ENCODE assay signal across 13 cellular contexts in the genomic region with DNA sequence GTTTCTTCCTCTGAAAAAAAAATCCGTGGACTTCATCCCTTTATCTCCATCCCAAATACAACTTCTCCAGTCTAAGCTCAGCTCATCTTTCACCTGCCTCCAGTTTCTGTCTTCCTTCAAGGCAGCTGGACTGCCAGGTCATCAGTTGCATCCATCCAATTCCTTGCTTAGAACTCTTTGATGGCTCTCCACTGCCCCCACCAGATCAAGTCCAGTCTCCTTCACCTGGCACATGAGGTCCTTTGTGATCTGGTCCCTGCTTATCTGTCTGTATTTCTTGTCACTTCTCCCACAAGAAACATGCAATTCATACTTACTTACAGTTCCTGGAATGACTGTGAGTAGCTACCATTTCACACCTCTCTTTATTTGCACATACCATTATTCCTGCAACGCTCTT. TPM values are rescaled to one million over a fixed set of nuclear protein-coding genes. Genes with fewer than 3 reads are reported as not detected.
DNase-seq lines count a peak whose midpoint lies in the region; ATAC-seq, FAIRE-seq and TF ChIP-seq lines count a peak whose summit lies in the region.
"Had no signal": no experiment of that assay in that cellular context is flagged by ENCODE, and none has a peak within 500 bp of the region (broad histone marks: within the 10 kb centered on the region; RNA-seq: fewer than 3 reads in every experiment).

No MANE protein-coding gene starts in this region.

- 71 to 80% methylated on average over 2 of the region's 2 CpGs for WGBS in heart right ventricle, 2 donors
- 73% methylated on average over 2 of the region's 2 CpGs; no CpG with 5 or more reads in 1 of the 2 experiments for WGBS in H1 (ENCODE audit: extremely low coverage in 1 of 2, insufficient coverage in 1 of 2, insufficient read length in 1 of 2, insufficient replicate concordance in 2 of 2, low coverage in 1 of 2, low lambda C conversion rate in 2 of 2, missing lambda C conversion rate in 1 of 2), 2 experiments
- 76 to 85% methylated on average over 2 of the region's 2 CpGs for WGBS in testis, 2 donors

- H2BK120ac ChIP-seq in H1 (replicated peaks; ENCODE audit: low read depth, low read length), result no peak overlapping the region

- no peaks in the 10 kb centered on the region for H3K9me3 ChIP-seq in heart right ventricle
- no peaks in the 10 kb centered on the region for H3K9me3 ChIP-seq in right atrium auricular region
- no peaks in the 10 kb centered on the region for H3K9me3 ChIP-seq in H1 (ENCODE audit: insufficient read depth in 2 of 2, low read depth in 1 of 2, low read length in 1 of 2)
- no peaks in the 10 kb centered on the region for H3K9me3 ChIP-seq in testis
- H3K9me3 ChIP-seq: neutrophil had no signal

- no peak overlapping the region for H3K18ac ChIP-seq in H1 (ENCODE audit: extremely low read depth, low read length)

- H3K27ac ChIP-seq in heart right ventricle (no peak overlapping the region), right atrium auricular region (no peak overlapping the region), H1 (ENCODE audit: low read depth, low read length) (no peak overlapping the region), testis (no peak overlapping the region)
- H3K27ac ChIP-seq: neutrophil had no signal

- no peak overlapping the region for H3K9ac ChIP-seq in H1 (replicated peaks in 1 of 4; ENCODE audit: extremely low read depth in 1 of 4, low read depth in 3 of 4, low read length in 3 of 4)

- H3K4me2 ChIP-seq in H1 (ENCODE audit: insufficient read depth in 1 of 2, low read depth in 2 of 2, low read length in 2 of 2), result no peak overlapping the region

- H4K91ac ChIP-seq in H1 (replicated peaks; ENCODE audit: insufficient read length, low read length), result no peak overlapping the region

- DNase-seq in heart right ventricle (no peak), right atrium auricular region (ENCODE audit: low spot score) (no peak), NCI-H510A (lab: John Stamatoyannopoulos, UW) (peak; percentile 1), H1 (ENCODE audit: low read depth in 1 of 2, low spot score in 2 of 2) (no peak), testis (peak; percentile 13), NCI-H187 treated with DMSO at 0.1 percent for 48 hours (lab: John Stamatoyannopoulos, UW) (no peak)
- DNase-seq: stimulated activated CD4-positive, alpha-beta T cell treated with anti-CD3 and anti-CD28 coated beads, Interleukin-2, amount 100 ng/mL, for 48 hours; substantia nigra; T-helper 1 cell had no signal

- H3K27me3 ChIP-seq in heart right ventricle, result peaks cover 0 to 23% (median 0%) of the 10 kb centered on the region in 7 donors
- no peaks in the 10 kb centered on the region for H3K27me3 ChIP-seq in right atrium auricular region
- no peaks in the 10 kb centered on the region for H3K27me3 ChIP-seq in H1 (replicated peaks in 1 of 4; ENCODE audit: control insufficient read depth in 3 of 4, extremely low read depth in 1 of 4, insufficient read depth in 3 of 4, low read length in 3 of 4)
- no peaks in the 10 kb centered on the region for H3K27me3 ChIP-seq in testis
- H3K27me3 ChIP-seq: neutrophil had no signal

- no peak overlapping the region for H2BK5ac ChIP-seq in H1 (ENCODE audit: low read depth, low read length)

- intact Hi-C loops in heart right ventricle (cut with DNase I) (loop anchor here (2.0 to 10.0 kb wide), 12 partner anchors 54 to 671 kb away; partner anchors contain the start of gene EDA (in 1 of the 10)), testis (cut with DNase I; ENCODE audit: low total_unique reads) (loop anchor here (5.0 kb wide), 1 partner anchor 59 kb away; no protein-coding TSS in a partner anchor)

- CTCF ChIA-PET in H1 (lab: Charles Lee; ENCODE audit: partially characterized antibody), result interaction anchor here (0.7 to 4.4 kb wide), 25 partner anchors 9 to 917 kb away, joined by 3 to 62 read pairs (median 5); partner anchors contain the start of gene IGBP1

- no peak overlapping the region for H4K5ac ChIP-seq in H1 (ENCODE audit: insufficient read length, low read depth, low read length)

- H3K79me1 ChIP-seq in H1 (ENCODE audit: low read depth, low read length), result no peaks in the 10 kb centered on the region

- no peak overlapping the region for H2BK12ac ChIP-seq in H1 (ENCODE audit: low read depth, low read length)

- ATAC-seq in heart right ventricle (peak in 2 of 8 donors; percentile 46 to 65), HG02970 (IDR thresholded peaks at IDR 0.05; ENCODE audit: low FRiP score, unreplicated experiment) (no peak), GM18517 (IDR thresholded peaks at IDR 0.05; ENCODE audit: unreplicated experiment) (no peak)

- no peaks in the 10 kb centered on the region for H3K79me2 ChIP-seq in H1 (ENCODE audit: control insufficient read depth in 1 of 2, insufficient read depth in 2 of 2, low read length in 2 of 2)

- H3K4me3 ChIP-seq in heart right ventricle (no peak overlapping the region), right atrium auricular region (no peak overlapping the region), H1 (ENCODE audit: extremely low read depth in 1 of 4, insufficient read depth in 2 of 4, low read depth in 3 of 4, low read length in 4 of 4) (no peak overlapping the region), testis (no peak overlapping the region)

- no peak overlapping the region for H4K8ac ChIP-seq in H1 (ENCODE audit: extremely low read depth, insufficient read depth, low read length)

- H2AK5ac ChIP-seq in H1 (ENCODE audit: low read depth, low read length), result no peak overlapping the region

- H3K23me2 ChIP-seq in H1 (ENCODE audit: low read depth, low read length), result no peaks in the 10 kb centered on the region

- H3K23ac ChIP-seq in H1 (ENCODE audit: insufficient read length), result no peak overlapping the region

- H2AFZ ChIP-seq in H1 (ENCODE audit: low read length), result no peak overlapping the region

- peak; percentile 92 for FAIRE-seq in H1 (lab: Jason Lieb, UNC)

- peak in 5 of 9 donors; percentile 10 to 42 (median 24) for TF ChIP-seq CTCF in heart right ventricle (IDR thresholded peaks at IDR 0.05)
- peak in 1 of 2 donors; percentile 41 for TF ChIP-seq CTCF in right atrium auricular region (IDR thresholded peaks at IDR 0.05)
- peak; percentile 19 to 45 (median 34); a peak in 3 of 4 replicates for TF ChIP-seq CTCF in H1 (IDR thresholded peaks at IDR 0.05; ENCODE audit: control extremely low read depth in 1 of 3, insufficient read depth in 1 of 3, low read depth in 1 of 3, low read length in 3 of 3)
- no peak for TF ChIP-seq CTCF in testis (IDR thresholded peaks at IDR 0.05)

- TF ChIP-seq POLR2A in H1 (IDR thresholded peaks at IDR 0.05; ENCODE audit: control extremely low read depth in 1 of 2, low read depth in 2 of 2, low read length in 2 of 2) (no peak), testis (IDR thresholded peaks at IDR 0.05) (no peak)

- no peak for TF ChIP-seq EP300 in H1 (IDR thresholded peaks at IDR 0.05; ENCODE audit: borderline replicate concordance in 1 of 2, low read depth in 2 of 2, low read length in 2 of 2)

- no peak overlapping the region for H2BK20ac ChIP-seq in H1 (ENCODE audit: low read length)

- H3K36me3 ChIP-seq in heart right ventricle, result no peaks in the 10 kb centered on the region
- no peaks in the 10 kb centered on the region for H3K36me3 ChIP-seq in right atrium auricular region
- H3K36me3 ChIP-seq in H1 (ENCODE audit: control insufficient read depth in 2 of 4, insufficient read depth in 4 of 4, low read length in 3 of 4), result no peaks in the 10 kb centered on the region
- H3K36me3 ChIP-seq in testis (ENCODE audit: low read depth, missing control alignments), result no peaks in the 10 kb centered on the region
- H3K36me3 ChIP-seq: neutrophil had no signal

- H4K20me1 ChIP-seq in H1 (replicated peaks in 1 of 2; ENCODE audit: control insufficient read depth in 1 of 2, insufficient read depth in 2 of 2, low read length in 2 of 2), result no peaks in the 10 kb centered on the region

- no peak overlapping the region for H3K4ac ChIP-seq in H1 (replicated peaks; ENCODE audit: insufficient read length, low read depth, low read length)

- peak; percentile 57 to 69 for TF ChIP-seq RAD21 in H1 (IDR thresholded peaks at IDR 0.05 in 1 of 2, conservative IDR thresholded peaks at IDR 0.05 in 1 of 2; ENCODE audit: low read depth in 2 of 2, low read length in 2 of 2)

- H3K4me1 ChIP-seq in heart right ventricle (peaks cover 0 to 5% (median 0%) of the 10 kb centered on the region in 9 donors), right atrium auricular region (no peaks in the 10 kb centered on the region), H1 (replicated peaks in 1 of 4; ENCODE audit: control insufficient read depth in 3 of 4, insufficient read depth in 4 of 4, low read length in 3 of 4) (no peaks in the 10 kb centered on the region), testis (no peaks in the 10 kb centered on the region)

- POLR2A ChIA-PET in H1 (lab: Charles Lee; ENCODE audit: partially characterized antibody), result interaction anchor here (1.3 to 1.5 kb wide), 2 partner anchors 558 to 603 kb away, joined by 3 read pairs; no protein-coding TSS in a partner anchor

- H3K56ac ChIP-seq in H1 (replicated peaks; ENCODE audit: insufficient read length, low read depth, low read length), result no peak overlapping the region

- H3K14ac ChIP-seq in H1 (ENCODE audit: insufficient read length), result no peak overlapping the region

- no peak overlapping the region for H2BK15ac ChIP-seq in H1 (ENCODE audit: low read length)

RNA-seq across cellular contexts. Expression of gene OTUD6A, which starts 33.8 kb away (rescaled TPM):
- total RNA-seq in heart right ventricle, result not detected
- polyA plus RNA-seq in heart right ventricle, result not detected
- total RNA-seq in right atrium auricular region, result not detected
- total RNA-seq in H1 (2021; fragmentation: NEBNext Ultra II Directional; extraction: Animal tissue kit (Norgen Biotek cat#: 25700)), result 0.17 TPM in 1 of 2 replicates, not detected in the other
- 0.09 and 0.27 TPM in 2 replicates for polyA plus RNA-seq in H1 (2011; rRNA removed)
- polyA plus RNA-seq in H1 (2011; cell fraction: cytosol; rRNA removed), result 0.19 TPM
- polyA plus RNA-seq in H1 (2011; cell fraction: nucleus; rRNA removed), result 0.34 TPM
- 0.13 TPM in 1 of 4 replicates, not detected in the others for polyA plus RNA-seq in H1 (2012, experiment 1 of 2)
- polyA plus RNA-seq in H1 (2012, experiment 2 of 2), result not detected
- 0.04 TPM for polyA plus RNA-seq in H1 (2013, experiment 1 of 2)
- 0.06 TPM for polyA plus RNA-seq in H1 (2013, experiment 2 of 2)
- polyA minus RNA-seq in H1 (2011; rRNA and poly(A)+ RNA removed), result 0.12 TPM in 1 of 2 replicates, not detected in the other
- not detected for polyA minus RNA-seq in H1 (2011; cell fraction: cytosol; rRNA and poly(A)+ RNA removed)
- not detected for polyA minus RNA-seq in H1 (2011; cell fraction: nucleus; rRNA and poly(A)+ RNA removed)
- total RNA-seq in testis, result 10 to 100 TPM in 1 of 2 donors, 1 to 10 TPM in 1; 6.9 to 17.9 TPM
- 8.1 TPM for polyA plus RNA-seq in testis (ENCODE audit: insufficient read depth, low read depth, low replicate concordance)
- total RNA-seq: cerebellum had no signal

RNA-seq across cellular contexts. Expression of gene IGBP1, which starts 37.2 kb away (rescaled TPM):
- total RNA-seq in heart right ventricle (10 to 100 TPM; 39.6 to 57.8 (median 49.0) TPM), right atrium auricular region (10 to 100 TPM; 47.1 to 50.4 TPM), testis (10 to 100 TPM; 35.4 to 40.6 TPM)
- polyA plus RNA-seq in heart right ventricle (10 to 100 TPM; 15.8 to 51.2 TPM), H1 (2011; rRNA removed) (28.0 and 41.3 TPM in 2 replicates), testis (ENCODE audit: insufficient read depth, low read depth, low replicate concordance) (41.2 TPM)
- 40.5 and 45.4 TPM in 2 replicates for total RNA-seq in H1 (2021; fragmentation: NEBNext Ultra II Directional; extraction: Animal tissue kit (Norgen Biotek cat#: 25700))
- 55.4 TPM for polyA plus RNA-seq in H1 (2011; cell fraction: cytosol; rRNA removed)
- polyA plus RNA-seq in H1 (2011; cell fraction: nucleus; rRNA removed), result 25.9 TPM
- polyA plus RNA-seq in H1 (2012, experiment 1 of 2), result 44.5 to 52.7 TPM (median 50.8 TPM) in 4 replicates
- polyA plus RNA-seq in H1 (2012, experiment 2 of 2), result 11.5 TPM
- polyA plus RNA-seq in H1 (2013, experiment 1 of 2), result 31.5 TPM
- polyA plus RNA-seq in H1 (2013, experiment 2 of 2), result 30.6 TPM
- 37.3 and 38.5 TPM in 2 replicates for polyA minus RNA-seq in H1 (2011; rRNA and poly(A)+ RNA removed)
- 18.5 TPM for polyA minus RNA-seq in H1 (2011; cell fraction: cytosol; rRNA and poly(A)+ RNA removed)
- polyA minus RNA-seq in H1 (2011; cell fraction: nucleus; rRNA and poly(A)+ RNA removed), result 16.5 TPM

RNA-seq across cellular contexts. Expression of gene AWAT2, which starts 46.3 kb away (rescaled TPM):
- not detected for total RNA-seq in heart right ventricle
- polyA plus RNA-seq in heart right ventricle, result not detected
- not detected for total RNA-seq in right atrium auricular region
- not detected in 2 replicates for total RNA-seq in H1 (2021; fragmentation: NEBNext Ultra II Directional; extraction: Animal tissue kit (Norgen Biotek cat#: 25700))
- polyA plus RNA-seq in H1 (2011; rRNA removed), result not detected in 2 replicates
- not detected for polyA plus RNA-seq in H1 (2011; cell fraction: cytosol; rRNA removed)
- polyA plus RNA-seq in H1 (2011; cell fraction: nucleus; rRNA removed), result not detected
- not detected in 4 replicates for polyA plus RNA-seq in H1 (2012, experiment 1 of 2)
- polyA plus RNA-seq in H1 (2012, experiment 2 of 2), result not detected
- polyA plus RNA-seq in H1 (2013, experiment 1 of 2), result not detected
- polyA plus RNA-seq in H1 (2013, experiment 2 of 2), result not detected
- polyA minus RNA-seq in H1 (2011; rRNA and poly(A)+ RNA removed), result not detected in 2 replicates
- not detected for polyA minus RNA-seq in H1 (2011; cell fraction: cytosol; rRNA and poly(A)+ RNA removed)
- polyA minus RNA-seq in H1 (2011; cell fraction: nucleus; rRNA and poly(A)+ RNA removed), result not detected
- total RNA-seq in testis, result 1 to 10 TPM in 1 of 2 donors, under 1 TPM in 1; 0.31 to 3.9 TPM
- 0.44 TPM for polyA plus RNA-seq in testis (ENCODE audit: insufficient read depth, low read depth, low replicate concordance)
- total RNA-seq: cerebellum had no signal

Comparison
In these comparisons a context has a peak if more than half of its experiments do, and no peak if none do; other contexts are left out.
1. DNase-seq: peak in NCI-H510A (single experiment) and testis (single experiment); none in heart right ventricle (0 of 2), right atrium auricular region (single experiment), H1 (0 of 2) and NCI-H187 treated with DMSO at 0.1 percent for 48 hours (single experiment).
2. CTCF ChIP-seq: peak in heart right ventricle (5 of 9) and H1 (3 of 3); none in testis (0 of 3).